18 cellular contexts compared by ENCODE assay signal in genomic region chr2:194383404-194383803, GRCh38.
DNase-seq lines count a peak whose midpoint lies in the region; ATAC-seq and TF ChIP-seq lines count a peak whose summit lies in the region.
"Had no signal": no experiment of that assay in that cellular context is flagged by ENCODE, and none has a peak within 500 bp of the region (broad histone marks: within the 10 kb centered on the region; RNA-seq: fewer than 3 reads in every experiment).

No MANE protein-coding gene starts in this region.

- no peaks in the 10 kb centered on the region for H4K20me1 ChIP-seq in OCI-LY7 (ENCODE audit: insufficient read depth, low read length)

- ATAC-seq in GM18868 (IDR thresholded peaks at IDR 0.05; ENCODE audit: unreplicated experiment): no peak
- ATAC-seq: GM12878 had no signal

- DNase-seq in DMS53 (lab: John Stamatoyannopoulos, UW) (peak; percentile 57), DMS53 treated with DMSO at 0.1 percent for 48 hours (lab: John Stamatoyannopoulos, UW; ENCODE audit: unreplicated experiment) (no peak), ELR (ENCODE audit: low read depth) (peak; percentile 43), OCI-LY7 (ENCODE audit: low spot score) (peak; percentile 40), fibroblast of peridontal ligament (ENCODE audit: extremely low read depth) (peak; percentile 0), esophagus squamous epithelium (lab: John Stamatoyannopoulos, UW) (no peak), HuH-7 (ENCODE audit: low spot score) (no peak)
- DNase-seq: 8988T; activated CD8-positive, alpha-beta memory T cell treated with anti-CD3 and anti-CD28 coated beads, Interleukin-2, amount 50 U/mL, for 4 hours; activated naive CD4-positive, alpha-beta T cell; CD4-positive, alpha-beta T cell; naive B cell; NCI-H1092 treated with DMSO at 0.1 percent for 48 hours; NCI-H510A treated with DMSO at 0.1 percent for 48 hours; stimulated activated naive CD4-positive, alpha-beta T cell had no signal

- no peak for TF ChIP-seq CTCF in OCI-LY7 (conservative IDR thresholded peaks at IDR 0.05; ENCODE audit: low read length)
- TF ChIP-seq CTCF in esophagus squamous epithelium (IDR thresholded peaks at IDR 0.05): no peak

- H3K36me3 ChIP-seq in OCI-LY7 (ENCODE audit: insufficient read depth, low read length) (no peaks in the 10 kb centered on the region), esophagus squamous epithelium (no peaks in the 10 kb centered on the region)
- H3K36me3 ChIP-seq: prostate gland had no signal

- H3K27me3 ChIP-seq in esophagus squamous epithelium: no peaks in the 10 kb centered on the region

- H3K4me2 ChIP-seq in OCI-LY7 (ENCODE audit: low read length): no peak overlapping the region

- no peak overlapping the region for H3K27ac ChIP-seq in OCI-LY7 (ENCODE audit: low read depth, low read length, poor library complexity, severe bottlenecking)
- no peak overlapping the region for H3K27ac ChIP-seq in esophagus squamous epithelium
- H3K27ac ChIP-seq: prostate gland had no signal

- POLR2A ChIA-PET in OCI-LY7 (lab: Charles Lee): no interaction called here

- no peak for TF ChIP-seq POLR2A in esophagus squamous epithelium (IDR thresholded peaks at IDR 0.05)

- intact Hi-C loops in OCI-LY7 (cut with micrococcal nuclease; ENCODE audit: unreplicated experiment) (no loop called here), esophagus squamous epithelium (cut with DNase I) (no loop called here)

- no peak overlapping the region for H2AFZ ChIP-seq in OCI-LY7 (ENCODE audit: low read length)

- no peaks in the 10 kb centered on the region for H3K9me2 ChIP-seq in OCI-LY7 (ENCODE audit: insufficient read depth, low read length)

- no peaks in the 10 kb centered on the region for H3K79me2 ChIP-seq in OCI-LY7 (ENCODE audit: insufficient read depth, low read depth, low read length)

- peaks cover 16% of the 10 kb centered on the region; the same call in 1 of the 2 replicates for H3K9me3 ChIP-seq in OCI-LY7 (ENCODE audit: low read length)
- H3K9me3 ChIP-seq in esophagus squamous epithelium: peaks cover 0 to 9% (median 4%) of the 10 kb centered on the region in 3 donors
- H3K9me3 ChIP-seq: prostate gland had no signal

- no peak overlapping the region for H3K4me3 ChIP-seq in OCI-LY7 (ENCODE audit: low read depth, low read length, poor library complexity, severe bottlenecking)
- no peak overlapping the region for H3K4me3 ChIP-seq in esophagus squamous epithelium
- H3K4me3 ChIP-seq: GM12878, prostate gland had no signal

- CTCF ChIA-PET in OCI-LY7 (lab: Charles Lee; ENCODE audit: unreplicated experiment): no interaction called here

- H3K4me1 ChIP-seq in OCI-LY7 (ENCODE audit: insufficient read depth, low read length, poor library complexity, severe bottlenecking): no peaks in the 10 kb centered on the region
- no peaks in the 10 kb centered on the region for H3K4me1 ChIP-seq in esophagus squamous epithelium
- H3K4me1 ChIP-seq: prostate gland had no signal

- no TSS peak for BruUV-seq in OCI-LY7 (replicated peaks; lab: Mats Ljungman, UMichigan)

- WGBS in esophagus squamous epithelium, 2 donors: 13 to 16% methylated on average over 1 of the region's 1 CpG

Comparison
In these comparisons a context has a peak if more than half of its experiments do, and no peak if none do; other contexts are left out.
1. DNase-seq: peak in DMS53 (single experiment), ELR (single experiment), OCI-LY7 (single experiment) and fibroblast of peridontal ligament (single experiment); none in DMS53 treated with DMSO at 0.1 percent for 48 hours (single experiment), esophagus squamous epithelium (single experiment) and HuH-7 (single experiment).